Comparison of ENCODE assay signal across 1 cellular context in the genomic region with DNA sequence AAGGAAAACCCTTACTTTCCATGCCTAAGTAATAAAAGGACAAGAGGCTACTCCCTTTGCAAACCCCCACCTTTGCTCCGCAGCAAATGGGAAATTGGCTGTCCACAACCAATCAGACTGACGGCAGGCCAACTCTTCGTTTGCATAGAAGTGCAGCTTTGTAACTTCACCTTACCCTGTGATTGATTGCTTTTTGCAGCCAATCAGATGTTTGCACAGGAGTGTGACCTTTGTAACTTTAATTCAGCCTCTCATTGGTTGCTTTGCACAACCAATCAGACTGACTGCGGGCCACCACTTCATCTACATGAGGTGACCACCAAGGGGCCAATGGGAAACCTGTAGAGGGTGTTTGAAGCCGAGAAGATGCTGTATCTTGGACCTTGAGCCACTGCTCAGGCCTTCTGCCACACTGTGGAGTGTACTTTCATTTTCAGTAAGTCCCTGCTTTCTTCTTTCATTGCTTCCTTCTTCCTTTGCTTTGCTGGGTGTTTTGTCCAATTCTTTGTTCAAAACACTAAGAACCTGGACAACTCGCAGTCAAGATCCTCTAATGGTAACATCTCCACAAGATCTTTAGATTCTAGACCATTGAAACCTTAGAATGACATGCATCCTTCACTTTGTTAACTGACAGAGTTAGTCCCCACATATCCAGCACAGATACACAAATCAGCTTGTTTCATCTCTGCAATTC.
TF ChIP-seq lines count a peak whose summit lies in the region.

No MANE protein-coding gene starts in this region.

TF ChIP-seq in HepG2, 621 proteins besides CTCF, POLR2A, EP300 and RAD21 (continued from another document and continues in another):
- TF ChIP-seq ZNF770 (CRISPR knock-in tag; IDR thresholded peaks at IDR 0.05) (no peak), DMAP1 (CRISPR knock-in tag; IDR thresholded peaks at IDR 0.05) (peak; percentile 70; the same call in 1 of the 2 replicates), ARID4A (CRISPR knock-in tag; IDR thresholded peaks at IDR 0.05; ENCODE audit: borderline replicate concordance) (peak; percentile 60; the same call in 1 of the 2 replicates), MTA3 (CRISPR knock-in tag; IDR thresholded peaks at IDR 0.05) (no peak), JUN (CRISPR knock-in tag; IDR thresholded peaks at IDR 0.05) (no peak), AHR (CRISPR knock-in tag; IDR thresholded peaks at IDR 0.05) (no peak), ZNF496 (CRISPR knock-in tag; IDR thresholded peaks at IDR 0.05; ENCODE audit: insufficient replicate concordance) (no peak), NCOA2 (CRISPR knock-in tag; IDR thresholded peaks at IDR 0.05) (peak; percentile 37; the same call in 1 of the 2 replicates), SP140L (CRISPR knock-in tag; IDR thresholded peaks at IDR 0.05; ENCODE audit: borderline replicate concordance) (no peak), CREB3 (CRISPR knock-in tag; IDR thresholded peaks at IDR 0.05) (no peak), RAD51 (IDR thresholded peaks at IDR 0.05; ENCODE audit: borderline replicate concordance) (no peak), ZSCAN25 (CRISPR knock-in tag; IDR thresholded peaks at IDR 0.05) (peak; percentile 72), BCL6 (CRISPR knock-in tag; IDR thresholded peaks at IDR 0.05) (no peak), ISX (CRISPR knock-in tag; conservative IDR thresholded peaks at IDR 0.05) (no peak), GATA4 (IDR thresholded peaks at IDR 0.05; ENCODE audit: borderline replicate concordance, low read depth) (no peak), TAF15 (IDR thresholded peaks at IDR 0.05; ENCODE audit: low read depth, low read length, poor library complexity, severe bottlenecking) (no peak), HNF1B (CRISPR knock-in tag; IDR thresholded peaks at IDR 0.05) (peak; percentile 24; the same call in 1 of the 2 replicates), RNF2 (conservative IDR thresholded peaks at IDR 0.05; ENCODE audit: low read depth) (no peak), ETV5 (CRISPR knock-in tag; IDR thresholded peaks at IDR 0.05; ENCODE audit: borderline replicate concordance) (peak; percentile 52; the same call in 1 of the 2 replicates), HNF4A (CRISPR knock-in tag; IDR thresholded peaks at IDR 0.05) (peak; percentile 92), KAT2B (IDR thresholded peaks at IDR 0.05; ENCODE audit: borderline replicate concordance, low read depth, low read length) (no peak), KMT2A (CRISPR knock-in tag; IDR thresholded peaks at IDR 0.05) (0 out of 2 replicates have a peak, but pooled peaks have one; percentile 9), STAG1 (CRISPR knock-in tag; IDR thresholded peaks at IDR 0.05) (peak; percentile 34), PITX1 (CRISPR knock-in tag; IDR thresholded peaks at IDR 0.05) (peak; percentile 56; the same call in 1 of the 2 replicates), SP1 (IDR thresholded peaks at IDR 0.05) (no peak), SP1 (CRISPR knock-in tag; IDR thresholded peaks at IDR 0.05) (no peak), HMGXB4 (CRISPR knock-in tag; IDR thresholded peaks at IDR 0.05; ENCODE audit: borderline replicate concordance in 1 of 2, low read depth in 1 of 2) (peak in 1 of 2 experiments; percentile 34; a peak in 1 of 4 replicates), ZNF563 (CRISPR knock-in tag; IDR thresholded peaks at IDR 0.05) (0 out of 2 replicates have a peak, but pooled peaks have one; percentile 22), TAF1 (CRISPR knock-in tag; IDR thresholded peaks at IDR 0.05) (peak; percentile 86), ZBTB21 (CRISPR knock-in tag; IDR thresholded peaks at IDR 0.05) (no peak), NFIB (CRISPR knock-in tag; IDR thresholded peaks at IDR 0.05; ENCODE audit: borderline replicate concordance) (no peak), ZNF24 (IDR thresholded peaks at IDR 0.05) (0 out of 2 replicates have a peak, but pooled peaks have one; percentile 23), ZNF33A (CRISPR knock-in tag; IDR thresholded peaks at IDR 0.05; ENCODE audit: borderline replicate concordance) (no peak), BRD4 (CRISPR knock-in tag; IDR thresholded peaks at IDR 0.05) (peak; percentile 58; the same call in 1 of the 2 replicates), MLLT10 (CRISPR knock-in tag; IDR thresholded peaks at IDR 0.05) (no peak), ZNF781 (CRISPR knock-in tag; IDR thresholded peaks at IDR 0.05; ENCODE audit: borderline replicate concordance, not compliant biosample characterization) (peak; percentile 37), BATF2 (CRISPR knock-in tag; IDR thresholded peaks at IDR 0.05) (no peak), NCOR1 (IDR thresholded peaks at IDR 0.05; ENCODE audit: borderline replicate concordance, low read length) (peak; percentile 82; the same call in 1 of the 2 replicates), PRPF4 (IDR thresholded peaks at IDR 0.05; ENCODE audit: low read depth, low read length, poor library complexity, severe bottlenecking) (no peak), IKZF1 (IDR thresholded peaks at IDR 0.05) (no peak), TP53 (CRISPR knock-in tag; conservative IDR thresholded peaks at IDR 0.05) (no peak), CCDC6 (CRISPR knock-in tag; IDR thresholded peaks at IDR 0.05) (peak; percentile 56; the same call in 1 of the 2 replicates), IRX3 (CRISPR knock-in tag; IDR thresholded peaks at IDR 0.05; ENCODE audit: borderline replicate concordance, low read depth) (no peak), ATF2 (CRISPR knock-in tag; IDR thresholded peaks at IDR 0.05) (no peak; the same call in 1 of the 2 replicates)
- TF ChIP-seq, protein P1, sequence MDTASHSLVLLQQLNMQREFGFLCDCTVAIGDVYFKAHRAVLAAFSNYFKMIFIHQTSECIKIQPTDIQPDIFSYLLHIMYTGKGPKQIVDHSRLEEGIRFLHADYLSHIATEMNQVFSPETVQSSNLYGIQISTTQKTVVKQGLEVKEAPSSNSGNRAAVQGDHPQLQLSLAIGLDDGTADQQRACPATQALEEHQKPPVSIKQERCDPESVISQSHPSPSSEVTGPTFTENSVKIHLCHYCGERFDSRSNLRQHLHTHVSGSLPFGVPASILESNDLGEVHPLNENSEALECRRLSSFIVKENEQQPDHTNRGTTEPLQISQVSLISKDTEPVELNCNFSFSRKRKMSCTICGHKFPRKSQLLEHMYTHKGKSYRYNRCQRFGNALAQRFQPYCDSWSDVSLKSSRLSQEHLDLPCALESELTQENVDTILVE (CRISPR knock-in tag; IDR thresholded peaks at IDR 0.05), result 0 out of 2 replicates have a peak, but pooled peaks have one; percentile 10
- TF ChIP-seq, protein P2, sequence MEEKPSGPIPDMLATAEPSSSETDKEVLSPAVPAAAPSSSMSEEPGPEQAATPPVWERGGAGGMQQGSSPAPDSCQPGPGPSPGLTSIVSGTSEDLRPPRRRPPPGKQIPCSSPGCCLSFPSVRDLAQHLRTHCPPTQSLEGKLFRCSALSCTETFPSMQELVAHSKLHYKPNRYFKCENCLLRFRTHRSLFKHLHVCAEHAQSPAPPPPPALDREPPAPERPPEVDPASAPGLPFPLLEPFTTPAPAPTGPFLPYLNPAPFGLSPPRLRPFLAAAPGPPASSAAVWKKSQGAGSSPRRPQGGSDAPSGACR (CRISPR knock-in tag; IDR thresholded peaks at IDR 0.05), result no peak
- TF ChIP-seq, protein P3, sequence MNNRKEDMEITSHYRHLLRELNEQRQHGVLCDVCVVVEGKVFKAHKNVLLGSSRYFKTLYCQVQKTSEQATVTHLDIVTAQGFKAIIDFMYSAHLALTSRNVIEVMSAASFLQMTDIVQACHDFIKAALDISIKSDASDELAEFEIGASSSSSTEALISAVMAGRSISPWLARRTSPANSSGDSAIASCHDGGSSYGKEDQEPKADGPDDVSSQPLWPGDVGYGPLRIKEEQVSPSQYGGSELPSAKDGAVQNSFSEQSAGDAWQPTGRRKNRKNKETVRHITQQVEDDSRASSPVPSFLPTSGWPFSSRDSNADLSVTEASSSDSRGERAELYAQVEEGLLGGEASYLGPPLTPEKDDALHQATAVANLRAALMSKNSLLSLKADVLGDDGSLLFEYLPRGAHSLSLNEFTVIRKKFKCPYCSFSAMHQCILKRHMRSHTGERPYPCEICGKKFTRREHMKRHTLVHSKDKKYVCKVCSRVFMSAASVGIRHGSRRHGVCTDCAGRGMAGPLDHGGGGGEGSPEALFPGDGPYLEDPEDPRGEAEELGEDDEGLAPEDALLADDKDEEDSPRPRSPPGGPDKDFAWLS (CRISPR knock-in tag; IDR thresholded peaks at IDR 0.05; ENCODE audit: borderline replicate concordance), result no peak
